In the genomic region with DNA sequence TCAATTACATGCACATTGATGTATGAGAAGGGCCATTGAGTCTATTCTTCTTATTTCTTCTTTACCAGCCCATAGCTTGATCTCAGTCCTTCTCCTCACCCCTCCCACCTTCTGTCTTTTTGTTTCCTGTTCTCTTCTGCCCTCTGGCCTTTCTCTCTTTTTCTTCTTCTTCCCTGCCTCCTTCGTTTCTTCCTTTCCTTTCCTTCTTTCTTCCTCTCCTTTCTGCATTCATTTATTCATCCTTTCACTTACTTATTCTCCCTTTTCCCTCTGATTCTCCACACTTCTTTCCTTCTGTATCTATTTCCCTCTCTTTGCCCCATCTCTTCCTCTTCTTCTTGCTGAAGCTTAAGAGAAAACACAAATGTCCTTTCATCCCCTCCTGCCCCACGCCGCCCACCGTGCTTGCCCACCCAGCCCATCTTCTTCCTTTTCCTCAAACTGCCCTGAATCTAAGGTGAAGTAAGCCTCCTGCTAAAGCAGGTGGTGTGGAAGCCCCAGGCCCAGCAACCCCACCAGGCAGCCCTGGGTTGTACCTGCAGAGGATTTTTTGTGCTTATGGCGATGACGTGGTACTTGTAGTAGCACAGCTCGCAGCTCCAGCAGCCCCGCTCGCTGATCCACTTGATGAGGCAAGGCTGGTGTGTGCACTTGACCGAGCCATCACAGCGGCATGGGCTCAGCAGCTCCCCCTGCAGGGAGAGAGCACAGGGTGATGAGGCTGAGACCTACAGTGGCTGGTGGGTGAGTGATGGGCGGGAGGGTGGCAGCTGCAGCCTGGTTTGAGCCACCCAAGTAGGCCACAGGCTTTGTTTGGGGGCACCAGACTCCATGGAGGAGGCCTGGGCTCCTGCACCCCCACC, we compare ENCODE assay signal across 1 cellular context.
TF ChIP-seq lines count a peak whose summit lies in the region.

No MANE protein-coding gene starts in this region.

TF ChIP-seq in IMR-90, 13 proteins besides CTCF, POLR2A, EP300 and RAD21 (continued from another document):
- TF ChIP-seq FOS (IDR thresholded peaks at IDR 0.05; ENCODE audit: low read depth, low read length): no peak
- TF ChIP-seq NFE2L2 (IDR thresholded peaks at IDR 0.05; ENCODE audit: low read depth, low read length): no peak
- no peak for TF ChIP-seq MAFK (IDR thresholded peaks at IDR 0.05; ENCODE audit: low read depth, low read length)
